In genomic region chr7:129434172-129434845, GRCh38 we compare ENCODE assay signal across 8 cellular contexts. TPM values are rescaled to one million over a fixed set of nuclear protein-coding genes. Genes with fewer than 3 reads are reported as not detected.
DNase-seq lines count a peak whose midpoint lies in the region; ATAC-seq and TF ChIP-seq lines count a peak whose summit lies in the region.

Gene STRIP2 (plus strand): TSS chr7:129434432. CDS start chr7:129434473, 41 bp downstream.

- intact Hi-C loops in esophagus squamous epithelium (cut with DNase I), result no loop called here

- no peaks in the 10 kb centered on the region for H3K79me2 ChIP-seq in KMS-11 (ENCODE audit: insufficient read depth, low read depth)

- no peak for TF ChIP-seq POLR2A in esophagus squamous epithelium (IDR thresholded peaks at IDR 0.05)

- H3K27me3 ChIP-seq in KMS-11 (ENCODE audit: insufficient read depth, low read depth), result peaks cover 6% of the 10 kb centered on the region; the same call in 1 of the 2 replicates
- peaks cover 0 to 39% (median 0%) of the 10 kb centered on the region in 4 donors for H3K27me3 ChIP-seq in esophagus squamous epithelium

- peaks cover 33% of the 10 kb centered on the region for H3K4me1 Mint-ChIP-seq in activated T-cell treated with anti-CD3 and anti-CD28 coated beads, Interleukin-2, amount 50 U/mL, for 4 hours (ENCODE audit: low read depth)
- peaks cover 19 to 22% (median 21%) of the 10 kb centered on the region in 3 donors for H3K4me1 Mint-ChIP-seq in naive B cell
- peaks cover 44% of the 10 kb centered on the region for H3K4me1 Mint-ChIP-seq in stimulated activated effector memory CD8-positive, alpha-beta T cell treated with anti-CD3 and anti-CD28 coated beads, Interleukin-12 subunit alpha, Interleukin-12 subunit beta, amount 100 ng/mL, for 72 hours

- H3K27ac ChIP-seq in KMS-11 (no peak within 1 kb of the TSS), esophagus squamous epithelium (peak within 1 kb of the TSS; percentile 56 to 72 (median 66))

- H3K9me3 Mint-ChIP-seq in activated T-cell treated with anti-CD3 and anti-CD28 coated beads, Interleukin-2, amount 50 U/mL, for 4 hours, result no peaks in the 10 kb centered on the region
- H3K9me3 Mint-ChIP-seq in naive B cell, result no peaks in the 10 kb centered on the region
- no peaks in the 10 kb centered on the region for H3K9me3 Mint-ChIP-seq in stimulated activated effector memory CD8-positive, alpha-beta T cell treated with anti-CD3 and anti-CD28 coated beads, Interleukin-12 subunit alpha, Interleukin-12 subunit beta, amount 100 ng/mL, for 72 hours

- H4K20me1 ChIP-seq in KMS-11 (ENCODE audit: insufficient read depth), result no peaks in the 10 kb centered on the region

- peak within 1 kb of the TSS in 5 of 6 donors; percentile 32 to 82 (median 72) for H3K27ac Mint-ChIP-seq in naive B cell
- H3K27ac Mint-ChIP-seq in stimulated activated effector memory CD8-positive, alpha-beta T cell treated with anti-CD3 and anti-CD28 coated beads, Interleukin-12 subunit alpha, Interleukin-12 subunit beta, amount 100 ng/mL, for 72 hours, result peak within 1 kb of the TSS; percentile 89

- H3K9me3 ChIP-seq in esophagus squamous epithelium, result no peaks in the 10 kb centered on the region

- peaks cover 16% of the 10 kb centered on the region for H3K27me3 Mint-ChIP-seq in activated T-cell treated with anti-CD3 and anti-CD28 coated beads, Interleukin-2, amount 50 U/mL, for 4 hours (ENCODE audit: low read depth)
- H3K27me3 Mint-ChIP-seq in naive B cell, result peaks cover 20 to 34% (median 34%) of the 10 kb centered on the region in 3 donors

- peak within 1 kb of the TSS; percentile 82 for H3K4me2 ChIP-seq in KMS-11

- TF ChIP-seq CTCF in KMS-11 (conservative IDR thresholded peaks at IDR 0.05; ENCODE audit: low read depth, low read length) (no peak), esophagus squamous epithelium (IDR thresholded peaks at IDR 0.05) (no peak)

- H3K4me3 ChIP-seq in KMS-11 (IDR thresholded peaks at IDR 0.05; ENCODE audit: insufficient read depth, low read depth, low read length) (no peak within 1 kb of the TSS), esophagus squamous epithelium (peak within 1 kb of the TSS; percentile 68 to 92 (median 74))

- WGBS in esophagus squamous epithelium, 2 donors, result 0 to 4% methylated on average over 4 to 5 of the region's 74 CpGs

- peak within 1 kb of the TSS; percentile 54 for H3K9ac ChIP-seq in KMS-11

- H3K36me3 Mint-ChIP-seq in activated T-cell treated with anti-CD3 and anti-CD28 coated beads, Interleukin-2, amount 50 U/mL, for 4 hours (ENCODE audit: insufficient read depth), result peaks cover 15% of the 10 kb centered on the region
- H3K36me3 Mint-ChIP-seq in naive B cell, result no peaks in the 10 kb centered on the region
- H3K36me3 Mint-ChIP-seq in stimulated activated effector memory CD8-positive, alpha-beta T cell treated with anti-CD3 and anti-CD28 coated beads, Interleukin-12 subunit alpha, Interleukin-12 subunit beta, amount 100 ng/mL, for 72 hours, result peaks cover 44% of the 10 kb centered on the region

- H3K4me3 Mint-ChIP-seq in activated T-cell treated with anti-CD3 and anti-CD28 coated beads, Interleukin-2, amount 50 U/mL, for 4 hours, result peak within 1 kb of the TSS; percentile 90
- peak within 1 kb of the TSS; percentile 93 to 97 (median 96) for H3K4me3 Mint-ChIP-seq in naive B cell
- peak within 1 kb of the TSS; percentile 93 for H3K4me3 Mint-ChIP-seq in stimulated activated effector memory CD8-positive, alpha-beta T cell treated with anti-CD3 and anti-CD28 coated beads, Interleukin-12 subunit alpha, Interleukin-12 subunit beta, amount 100 ng/mL, for 72 hours

- ATAC-seq in GM21825 (IDR thresholded peaks at IDR 0.05; ENCODE audit: unreplicated experiment) (peak; percentile 96), naive B cell (ENCODE audit: low read depth in 2 of 2) (peak; percentile 93 to 94)
- ATAC-seq in activated T-cell treated with anti-CD3 and anti-CD28 coated beads, Interleukin-2, amount 50 U/mL, for 4 hours, result peak; percentile 86 to 89
- peak; percentile 89 for ATAC-seq in stimulated activated effector memory CD8-positive, alpha-beta T cell treated with anti-CD3 and anti-CD28 coated beads, Interleukin-12 subunit alpha, Interleukin-12 subunit beta, amount 100 ng/mL, for 72 hours

- H3K4me1 ChIP-seq in KMS-11 (ENCODE audit: low read depth, poor library complexity, severe bottlenecking) (peaks cover 5% of the 10 kb centered on the region), esophagus squamous epithelium (peaks cover 0 to 29% (median 13%) of the 10 kb centered on the region in 3 donors)

- peak; percentile 98 for DNase-seq in Daoy (ENCODE audit: low read depth)
- peak; percentile 84 for DNase-seq in activated T-cell treated with anti-CD3 and anti-CD28 coated beads, Interleukin-2, amount 50 U/mL, for 4 hours
- peak; percentile 17 for DNase-seq in esophagus squamous epithelium (lab: John Stamatoyannopoulos, UW)
- peak; percentile 89 for DNase-seq in naive B cell
- peak; percentile 94 to 97 for DNase-seq in stimulated activated effector memory CD8-positive, alpha-beta T cell treated with anti-CD3 and anti-CD28 coated beads, Interleukin-12 subunit alpha, Interleukin-12 subunit beta, amount 100 ng/mL, for 72 hours (ENCODE audit: low spot score in 2 of 2)

- H3K36me3 ChIP-seq in KMS-11 (ENCODE audit: insufficient read depth), result no peaks in the 10 kb centered on the region
- H3K36me3 ChIP-seq in esophagus squamous epithelium, result peaks cover 0 to 1% (median 0%) of the 10 kb centered on the region in 3 donors

- peak within 1 kb of the TSS; percentile 90 for H2AFZ ChIP-seq in KMS-11 (ENCODE audit: low read depth)

TF ChIP-seq in PFSK-1, 5 proteins besides CTCF, POLR2A, EP300 and RAD21:
- TF ChIP-seq REST (IDR thresholded peaks at IDR 0.05; ENCODE audit: insufficient read depth in 1 of 2, low read depth in 2 of 2, low read length in 2 of 2) (peak; percentile 10 to 55; a peak in 2 of 4 replicates), FOXP2 (optimal IDR thresholded peaks at IDR 0.05; ENCODE audit: borderline replicate concordance, extremely low read depth, extremely low read length, insufficient read depth) (no peak), SIN3A (IDR thresholded peaks at IDR 0.05; ENCODE audit: borderline replicate concordance, insufficient read depth, low read length) (no peak), POLR2AphosphoS5 (IDR thresholded peaks at IDR 0.05; ENCODE audit: low read depth, low read length) (peak; percentile 36; the same call in 1 of the 2 replicates), TAF1 (IDR thresholded peaks at IDR 0.05; ENCODE audit: borderline replicate concordance, insufficient read depth, low read length) (no peak)

RNA-seq across cellular contexts. Expression of gene STRIP2, which starts in this region (rescaled TPM):
- 9.2 and 9.6 TPM in 2 replicates for total RNA-seq in Daoy (2014; rRNA removed; shearing (Covaris generic))
- polyA plus RNA-seq in PFSK-1 (2012; ENCODE audit: insufficient read length, low read depth), result 0.69 TPM
- 10 to 100 TPM; 51.6 to 64.1 (median 56.1) TPM for total RNA-seq in activated T-cell treated with anti-CD3 and anti-CD28 coated beads, Interleukin-2, amount 50 U/mL, for 4 hours
- 1 to 10 TPM in 3 of 4 donors, under 1 TPM in 1; 0.76 to 6.3 (median 1.5) TPM for total RNA-seq in esophagus squamous epithelium
- not detected for polyA plus RNA-seq in naive B cell (ENCODE audit: low read depth in 6 of 6)

Comparison
In these comparisons a context has a peak if more than half of its experiments do, and no peak if none do; other contexts are left out.
1. Peak in DNase-seq and ATAC-seq in naive B cell; RNA of the gene not detected or under 1 TPM.
2. DNase-seq: peak in every context shown above with its lines; median percentile 98 in Daoy; 96 in stimulated activated effector memory CD8-positive, alpha-beta T cell treated with anti-CD3 and anti-CD28 coated beads, Interleukin-12 subunit alpha, Interleukin-12 subunit beta, amount 100 ng/mL, for 72 hours; 89 in naive B cell; 84 in activated T-cell treated with anti-CD3 and anti-CD28 coated beads, Interleukin-2, amount 50 U/mL, for 4 hours; 17 in esophagus squamous epithelium.